In the genomic region with DNA sequence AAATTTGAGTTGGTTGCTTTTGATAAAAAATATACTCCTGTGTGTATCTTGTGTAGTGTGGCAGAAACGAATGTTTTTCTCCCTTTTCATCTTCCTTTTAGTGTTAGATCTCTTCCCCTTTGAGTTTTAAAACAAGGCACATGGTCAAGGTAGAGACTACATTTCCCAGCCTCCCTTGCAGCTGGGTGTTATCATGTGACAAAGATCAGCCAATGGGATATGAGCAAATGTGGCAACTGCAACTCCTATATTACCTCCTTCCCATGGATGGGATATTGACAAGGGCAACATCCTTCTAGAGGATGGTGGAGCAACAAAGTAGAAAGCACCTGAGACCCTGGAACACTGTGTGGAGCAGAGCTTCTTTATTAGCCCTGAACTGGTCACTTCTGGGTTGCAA, we compare ENCODE assay signal across 9 cellular contexts.
DNase-seq lines count a peak whose midpoint lies in the region; ATAC-seq and TF ChIP-seq lines count a peak whose summit lies in the region.
"Had no signal": no experiment of that assay in that cellular context is flagged by ENCODE, and none has a peak within 500 bp of the region (broad histone marks: within the 10 kb centered on the region; RNA-seq: fewer than 3 reads in every experiment).

No MANE protein-coding gene starts in this region.

- TF ChIP-seq CTCF in GM20000 (IDR thresholded peaks at IDR 0.05; ENCODE audit: extremely low read depth, missing control alignments), result no peak
- no peak for TF ChIP-seq CTCF in fibroblast of mammary gland (conservative IDR thresholded peaks at IDR 0.05; ENCODE audit: control insufficient read depth, insufficient read depth, low read depth, low read length)

- ATAC-seq in HG03571 (IDR thresholded peaks at IDR 0.05; ENCODE audit: unreplicated experiment), result no peak

- no peak overlapping the region for H3K4me3 ChIP-seq in fibroblast of mammary gland (ENCODE audit: control insufficient read depth, low read depth, low read length)

- peak; percentile 14 for DNase-seq in AG08396 (ENCODE audit: low spot score)
- peak; percentile 35 for DNase-seq in GM20000 (ENCODE audit: low spot score)
- peak; percentile 82 for DNase-seq in OCI-M1 (lab: John Stamatoyannopoulos, UW)
- peak; percentile 20 for DNase-seq in fibroblast of mammary gland (ENCODE audit: low read depth)
- DNase-seq in stimulated activated naive CD4-positive, alpha-beta T cell (lab: John Stamatoyannopoulos, UW), result no peak
- DNase-seq in activated CD8-positive, alpha-beta memory T cell treated with anti-CD3 and anti-CD28 coated beads, Interleukin-2, amount 50 U/mL, for 48 hours, result no peak
- DNase-seq in DMS153 (lab: John Stamatoyannopoulos, UW), result no peak
- DNase-seq: NCI-H1048 had no signal

Comparison
In these comparisons a context has a peak if more than half of its experiments do, and no peak if none do; other contexts are left out.
1. DNase-seq: peak in AG08396 (single experiment), GM20000 (single experiment), OCI-M1 (single experiment) and fibroblast of mammary gland (single experiment); none in stimulated activated naive CD4-positive, alpha-beta T cell (0 of 6), activated CD8-positive, alpha-beta memory T cell treated with anti-CD3 and anti-CD28 coated beads, Interleukin-2, amount 50 U/mL, for 48 hours (single experiment) and DMS153 (single experiment).